Comparison of ENCODE assay signal across 14 cellular contexts in genomic region chr1:63663301-63663700, GRCh38.
A peak's percentile ranks its signal among the peaks of the same experiment; 100 is the strongest.
DNase-seq lines count a peak whose midpoint lies in the region; ATAC-seq and TF ChIP-seq lines count a peak whose summit lies in the region.
"Had no signal": no experiment of that assay in that cellular context is flagged by ENCODE, and none has a peak within 500 bp of the region (broad histone marks: within the 10 kb centered on the region; RNA-seq: fewer than 3 reads in every experiment).

No MANE protein-coding gene starts in this region.

- H3K4me1 ChIP-seq in trophoblast cell (ENCODE audit: control insufficient read depth in 1 of 2, insufficient read depth in 2 of 2, low read length in 2 of 2) (peaks cover 23% of the 10 kb centered on the region in 2 experiments), prostate gland (replicated peaks) (no peaks in the 10 kb centered on the region)
- H3K4me1 ChIP-seq: adrenal gland had no signal

- H3K18ac ChIP-seq in trophoblast cell (ENCODE audit: low read length): no peak overlapping the region

- H3K23ac ChIP-seq in trophoblast cell (ENCODE audit: low read length): no peak overlapping the region

- WGBS in trophoblast cell (ENCODE audit: extremely low coverage, insufficient coverage, insufficient read length): no CpG with 5 or more reads among the region's 3 CpGs
- 42% methylated on average over 3 of the region's 3 CpGs for WGBS in prostate gland

- TF ChIP-seq CTCF in epithelial cell of esophagus (IDR thresholded peaks at IDR 0.05; ENCODE audit: insufficient read depth, low read depth, low read length, missing control alignments) (no peak), prostate gland (IDR thresholded peaks at IDR 0.05) (no peak)

- no peak overlapping the region for H2AK5ac ChIP-seq in trophoblast cell (ENCODE audit: low read length)

- peaks cover 1% of the 10 kb centered on the region for H3K79me2 ChIP-seq in trophoblast cell (ENCODE audit: control insufficient read depth, insufficient read depth, low read length, poor library complexity)

- H3K4ac ChIP-seq in trophoblast cell (ENCODE audit: low read depth, low read length): no peak overlapping the region

- H4K91ac ChIP-seq in trophoblast cell (ENCODE audit: low read depth, low read length): peak overlapping the region; percentile 26

- no peak for TF ChIP-seq POLR2A in prostate gland (IDR thresholded peaks at IDR 0.05)

- H3K4me3 ChIP-seq in epithelial cell of esophagus (ENCODE audit: low read length): no peak overlapping the region
- H3K4me3 ChIP-seq in trophoblast cell (ENCODE audit: low read depth, low read length): no peak overlapping the region
- H3K4me3 ChIP-seq in prostate gland: no peak overlapping the region
- H3K4me3 ChIP-seq: adrenal gland had no signal

- peak overlapping the region; percentile 31 for H3K27ac ChIP-seq in trophoblast cell (ENCODE audit: low read depth, low read length)
- no peak overlapping the region for H3K27ac ChIP-seq in prostate gland

- ATAC-seq in HG03175 (IDR thresholded peaks at IDR 0.05; ENCODE audit: unreplicated experiment) (no peak), GM21529 (IDR thresholded peaks at IDR 0.05; ENCODE audit: unreplicated experiment) (no peak)

- no peak overlapping the region for H3K9ac ChIP-seq in trophoblast cell (ENCODE audit: low read length)

- no peak overlapping the region for H4K8ac ChIP-seq in trophoblast cell (ENCODE audit: low read depth, low read length)

- no peak overlapping the region for H3K14ac ChIP-seq in trophoblast cell (ENCODE audit: low read length)

- H3K27me3 ChIP-seq in trophoblast cell (ENCODE audit: insufficient read depth, low read length) (no peaks in the 10 kb centered on the region), prostate gland (replicated peaks; ENCODE audit: insufficient read depth) (no peaks in the 10 kb centered on the region)
- H3K27me3 ChIP-seq: adrenal gland had no signal

- peak; percentile 65 for DNase-seq in Daoy (ENCODE audit: low read depth)
- DNase-seq in M059J (ENCODE audit: low read depth): peak; percentile 80
- DNase-seq in epithelial cell of esophagus (ENCODE audit: low read depth): peak; percentile 92
- DNase-seq in trophoblast cell: peak; percentile 62 to 87
- no peak for DNase-seq in prostate gland (ENCODE audit: low spot score)
- no peak for DNase-seq in activated naive CD4-positive, alpha-beta T cell treated with Interleukin-2 at 50 U/mL for 16 hours
- DNase-seq: activated CD4-positive, alpha-beta T cell treated with anti-CD3 and anti-CD28 coated beads for 1 hour; activated T-cell treated with anti-CD3 and anti-CD28 coated beads, Interleukin-2, amount 50 U/mL, for 24 hours; adrenal gland; CD4-positive, alpha-beta T cell; stimulated activated CD4-positive, alpha-beta T cell treated with anti-CD3 and anti-CD28 coated beads, Interleukin-1b, Interleukin-23, amount 100 ng/mL, for 48 hours; T-helper 1 cell had no signal

- intact Hi-C loops in prostate gland (cut with DNase I): no loop called here

- no peaks in the 10 kb centered on the region for H3K36me3 ChIP-seq in trophoblast cell (ENCODE audit: control insufficient read depth in 1 of 2, insufficient read depth in 2 of 2, low read length in 2 of 2)
- H3K36me3 ChIP-seq in prostate gland: no peaks in the 10 kb centered on the region
- H3K36me3 ChIP-seq: adrenal gland had no signal

- no peak overlapping the region for H2AFZ ChIP-seq in trophoblast cell (ENCODE audit: insufficient read depth, low read length, poor library complexity)

- H2BK12ac ChIP-seq in trophoblast cell (ENCODE audit: low read length): peak overlapping the region; percentile 59

- H4K12ac ChIP-seq in trophoblast cell (ENCODE audit: low read depth, low read length): no peak overlapping the region

- H3K9me3 ChIP-seq in trophoblast cell (ENCODE audit: insufficient read depth, low read depth, low read length) (peaks cover 5% of the 10 kb centered on the region), prostate gland (no peaks in the 10 kb centered on the region)
- H3K9me3 ChIP-seq: adrenal gland had no signal

- peaks cover 13% of the 10 kb centered on the region for H3K79me1 ChIP-seq in trophoblast cell (ENCODE audit: low read length)

- peak overlapping the region; percentile 40 for H2BK120ac ChIP-seq in trophoblast cell (ENCODE audit: insufficient read depth, low read length, poor library complexity)

- no peak overlapping the region for H3K4me2 ChIP-seq in trophoblast cell (ENCODE audit: low read length)

- no peak overlapping the region for H2BK5ac ChIP-seq in trophoblast cell (ENCODE audit: low read depth, low read length, poor library complexity)

Comparison
In these comparisons a context has a peak if more than half of its experiments do, and no peak if none do; other contexts are left out.
1. DNase-seq: peak in Daoy (single experiment), M059J (single experiment), epithelial cell of esophagus (single experiment) and trophoblast cell (2 of 2); none in prostate gland (single experiment) and activated naive CD4-positive, alpha-beta T cell treated with Interleukin-2 at 50 U/mL for 16 hours (single experiment).